ENCODE assay signal across 10 cellular contexts in the genomic region with DNA sequence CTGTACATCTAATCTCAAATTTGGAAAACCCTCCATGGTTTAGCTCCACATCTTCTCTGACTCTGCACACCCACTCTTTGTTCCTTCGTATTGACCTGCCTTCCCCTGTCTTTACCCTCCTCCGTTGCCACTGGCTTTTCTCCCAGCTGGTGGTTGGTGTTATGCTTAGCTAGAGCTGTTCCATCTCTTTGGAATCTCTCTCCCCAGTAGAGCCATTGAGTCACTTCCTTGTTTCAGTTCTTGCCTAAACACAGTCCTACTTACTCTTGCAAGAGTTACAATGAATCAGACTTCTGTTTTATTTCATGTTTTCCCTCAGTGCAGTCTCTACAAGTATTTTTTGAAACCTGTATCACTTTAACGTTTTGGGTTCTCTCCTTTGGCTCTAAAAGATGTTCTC.
DNase-seq lines count a peak whose midpoint lies in the region; ATAC-seq and TF ChIP-seq lines count a peak whose summit lies in the region.
"Had no signal": no experiment of that assay in that cellular context is flagged by ENCODE, and none has a peak within 500 bp of the region (broad histone marks: within the 10 kb centered on the region; RNA-seq: fewer than 3 reads in every experiment).

No MANE protein-coding gene starts in this region.

- H3K36me3 Mint-ChIP-seq in T-helper 2 cell treated with Interferon-gamma antibody and Interleukin-4, amounts not matched to agents 5 μg/mL and 100 μg/mL, for 36 hours (ENCODE audit: low read depth), result no peaks in the 10 kb centered on the region

- H3K4me2 ChIP-seq in OCI-LY1 (ENCODE audit: low read length), result no peak overlapping the region

- no peak overlapping the region for H3K4me3 Mint-ChIP-seq in T-helper 2 cell treated with Interferon-gamma antibody and Interleukin-4, amounts not matched to agents 5 μg/mL and 100 μg/mL, for 36 hours

- peaks cover 30% of the 10 kb centered on the region for H3K4me1 ChIP-seq in OCI-LY1 (ENCODE audit: insufficient read depth, low read length, severe bottlenecking)

- no peaks in the 10 kb centered on the region for H3K9me2 ChIP-seq in OCI-LY1 (ENCODE audit: low read depth, low read length)

- H3K27me3 ChIP-seq in OCI-LY1 (ENCODE audit: insufficient read depth, low read length), result no peaks in the 10 kb centered on the region
- H3K27me3 ChIP-seq: esophagus squamous epithelium had no signal

- no peak overlapping the region for H3K4me3 ChIP-seq in OCI-LY1 (ENCODE audit: low read depth, low read length, poor library complexity, severe bottlenecking)
- no peak overlapping the region for H3K4me3 ChIP-seq in epithelial cell of proximal tubule (ENCODE audit: low read depth, low read length)
- H3K4me3 ChIP-seq: esophagus squamous epithelium had no signal

- no peak overlapping the region for H2AFZ ChIP-seq in OCI-LY1 (ENCODE audit: low read length)

- DNase-seq in AG09319 (ENCODE audit: extremely low read depth, low read depth) (peak; percentile 84), epithelial cell of proximal tubule (ENCODE audit: low read depth) (peak; percentile 85), myocyte (ENCODE audit: low read depth) (peak; percentile 73), nucleus accumbens (lab: John Stamatoyannopoulos, UW) (no peak), activated gamma-delta T cell treated with Interleukin-2 at 50 U/mL for 16 hours (no peak)
- no peak for DNase-seq in T-helper 2 cell treated with Interferon-gamma antibody and Interleukin-4, amounts not matched to agents 5 μg/mL and 100 μg/mL, for 36 hours (ENCODE audit: low spot score)
- DNase-seq: esophagus squamous epithelium, NCI-H187 had no signal

- TF ChIP-seq CTCF in AG09319 (IDR thresholded peaks at IDR 0.05; ENCODE audit: low read depth, low read length) (no peak), OCI-LY1 (IDR thresholded peaks at IDR 0.05; ENCODE audit: low read length) (no peak), epithelial cell of proximal tubule (conservative IDR thresholded peaks at IDR 0.05; ENCODE audit: low read depth, low read length) (no peak)

- H4K20me1 ChIP-seq in OCI-LY1 (ENCODE audit: insufficient read depth, low read length), result no peaks in the 10 kb centered on the region

- no peaks in the 10 kb centered on the region for H3K4me1 Mint-ChIP-seq in T-helper 2 cell treated with Interferon-gamma antibody and Interleukin-4, amounts not matched to agents 5 μg/mL and 100 μg/mL, for 36 hours (ENCODE audit: low read depth)

- H3F3A ChIP-seq in OCI-LY1 (ENCODE audit: insufficient read depth, low read length), result no peaks in the 10 kb centered on the region

- no peak for ATAC-seq in GM21526 (IDR thresholded peaks at IDR 0.05; ENCODE audit: low FRiP score, unreplicated experiment)

- peaks cover 4% of the 10 kb centered on the region for H3K27me3 Mint-ChIP-seq in T-helper 2 cell treated with Interferon-gamma antibody and Interleukin-4, amounts not matched to agents 5 μg/mL and 100 μg/mL, for 36 hours (ENCODE audit: low read depth)

- H3K27ac Mint-ChIP-seq in T-helper 2 cell treated with Interferon-gamma antibody and Interleukin-4, amounts not matched to agents 5 μg/mL and 100 μg/mL, for 36 hours, result no peak overlapping the region

- no peaks in the 10 kb centered on the region for H3K9me3 Mint-ChIP-seq in T-helper 2 cell treated with Interferon-gamma antibody and Interleukin-4, amounts not matched to agents 5 μg/mL and 100 μg/mL, for 36 hours

- no peaks in the 10 kb centered on the region for H3K79me2 ChIP-seq in OCI-LY1 (ENCODE audit: insufficient read depth, low read length)

- no peaks in the 10 kb centered on the region for H3K9me3 ChIP-seq in OCI-LY1 (ENCODE audit: low read length)
- H3K9me3 ChIP-seq: esophagus squamous epithelium had no signal

- peaks cover 46% of the 10 kb centered on the region; the same call in 1 of the 2 replicates for H3K36me3 ChIP-seq in OCI-LY1 (ENCODE audit: insufficient read depth, low read length)
- H3K36me3 ChIP-seq: esophagus squamous epithelium had no signal

- peak overlapping the region; percentile 13 for H3K27ac ChIP-seq in OCI-LY1 (ENCODE audit: low read depth, low read length, poor library complexity, severe bottlenecking)

- no peak overlapping the region for H3K9ac ChIP-seq in OCI-LY1 (ENCODE audit: low read length)

Comparison
In these comparisons a context has a peak if more than half of its experiments do, and no peak if none do; other contexts are left out.
1. DNase-seq: peak in AG09319 (single experiment), epithelial cell of proximal tubule (single experiment) and myocyte (single experiment); none in nucleus accumbens (0 of 56), T-helper 2 cell treated with Interferon-gamma antibody and Interleukin-4, amounts not matched to agents 5 μg/mL and 100 μg/mL, for 36 hours (single experiment) and activated gamma-delta T cell treated with Interleukin-2 at 50 U/mL for 16 hours (single experiment).